Comparison of ENCODE assay signal across 10 cellular contexts in genomic region chr11:870127-870413, GRCh38. TPM values are rescaled to one million over a fixed set of nuclear protein-coding genes. Genes with fewer than 3 reads are reported as not detected.
A peak's percentile ranks its signal among the peaks of the same experiment; 100 is the strongest.
DNase-seq lines count a peak whose midpoint lies in the region; ATAC-seq and TF ChIP-seq lines count a peak whose summit lies in the region.
"Had no signal": no experiment of that assay in that cellular context is flagged by ENCODE, and none has a peak within 500 bp of the region (broad histone marks: within the 10 kb centered on the region; RNA-seq: fewer than 3 reads in every experiment).

No MANE protein-coding gene starts in this region.

- no peaks in the 10 kb centered on the region for H3K9me3 ChIP-seq in HUES64 (ENCODE audit: insufficient read depth, low read depth, low read length)
- H3K9me3 ChIP-seq in neural progenitor cell (ENCODE audit: low read depth): no peaks in the 10 kb centered on the region
- H3K9me3 ChIP-seq in naive thymus-derived CD4-positive, alpha-beta T cell (ENCODE audit: control insufficient read depth in 2 of 3, low read length in 3 of 3): no peaks in the 10 kb centered on the region

- peak overlapping the region; percentile 25 for H3K27ac Mint-ChIP-seq in neural progenitor cell
- no peak overlapping the region for H3K27ac Mint-ChIP-seq in naive thymus-derived CD4-positive, alpha-beta T cell
- H3K27ac Mint-ChIP-seq: activated T-cell treated with anti-CD3 and anti-CD28 coated beads, Interleukin-2, amount 50 U/mL, for 72 hours had no signal

- no peak overlapping the region for H3K4me2 ChIP-seq in neural progenitor cell

- H3K27ac ChIP-seq in HUES64 (ENCODE audit: low read depth, low read length) (0 out of 2 replicates have a peak overlapping the region, but pooled peaks have one; percentile 30), neural progenitor cell (no peak overlapping the region)
- no peak overlapping the region for H3K27ac ChIP-seq in naive thymus-derived CD4-positive, alpha-beta T cell (ENCODE audit: low read depth, low read length)

- CTCF ChIA-PET in naive thymus-derived CD4-positive, alpha-beta T cell (lab: Charles Lee): no interaction called here

- no peaks in the 10 kb centered on the region for H3K9me3 Mint-ChIP-seq in neural progenitor cell
- H3K9me3 Mint-ChIP-seq in naive thymus-derived CD4-positive, alpha-beta T cell: no peaks in the 10 kb centered on the region
- H3K9me3 Mint-ChIP-seq: activated T-cell treated with anti-CD3 and anti-CD28 coated beads, Interleukin-2, amount 50 U/mL, for 72 hours had no signal

- WGBS in HUES64: 33% methylated on average over 8 of the region's 8 CpGs

- no peak overlapping the region for H3K4me3 ChIP-seq in HUES64 (ENCODE audit: low read length)
- H3K4me3 ChIP-seq in cardiac fibroblast (replicated peaks in 1 of 2; ENCODE audit: low read depth in 2 of 2, low read length in 2 of 2): no peak overlapping the region
- no peak overlapping the region for H3K4me3 ChIP-seq in neural progenitor cell
- H3K4me3 ChIP-seq in naive thymus-derived CD4-positive, alpha-beta T cell (ENCODE audit: low read length): no peak overlapping the region

- no peaks in the 10 kb centered on the region for H3K79me2 ChIP-seq in neural progenitor cell (ENCODE audit: low read depth)

- peak; percentile 24 for TF ChIP-seq CTCF in cardiac fibroblast (IDR thresholded peaks at IDR 0.05; ENCODE audit: low read depth, low read length)
- TF ChIP-seq CTCF in neural progenitor cell (IDR thresholded peaks at IDR 0.05): no peak

- POLR2A ChIA-PET in naive thymus-derived CD4-positive, alpha-beta T cell (lab: Charles Lee): no interaction called here

- no peak overlapping the region for H3K4me3 Mint-ChIP-seq in neural progenitor cell
- H3K4me3 Mint-ChIP-seq in naive thymus-derived CD4-positive, alpha-beta T cell: no peak overlapping the region
- H3K4me3 Mint-ChIP-seq: activated T-cell treated with anti-CD3 and anti-CD28 coated beads, Interleukin-2, amount 50 U/mL, for 72 hours had no signal

- H3K4me1 ChIP-seq in HUES64 (ENCODE audit: insufficient read depth, low read length) (no peaks in the 10 kb centered on the region), neural progenitor cell (no peaks in the 10 kb centered on the region)
- no peaks in the 10 kb centered on the region for H3K4me1 ChIP-seq in naive thymus-derived CD4-positive, alpha-beta T cell (ENCODE audit: control insufficient read depth in 2 of 2, insufficient read depth in 2 of 2, low read length in 2 of 2)

- no peak overlapping the region for H2AFZ ChIP-seq in neural progenitor cell (replicated peaks)

- peaks cover 25% of the 10 kb centered on the region for H3K36me3 ChIP-seq in HUES64 (ENCODE audit: insufficient read depth, low read length)
- H3K36me3 ChIP-seq in neural progenitor cell: no peaks in the 10 kb centered on the region
- H3K36me3 ChIP-seq in naive thymus-derived CD4-positive, alpha-beta T cell (ENCODE audit: control insufficient read depth in 2 of 3, insufficient read depth in 3 of 3, low read length in 3 of 3): peaks cover 0 to 26% (median 0%) of the 10 kb centered on the region in 3 experiments

- H3F3A ChIP-seq in neural progenitor cell (ENCODE audit: low read depth): peaks cover 3% of the 10 kb centered on the region

- H3K4me1 Mint-ChIP-seq in neural progenitor cell: no peaks in the 10 kb centered on the region
- no peaks in the 10 kb centered on the region for H3K4me1 Mint-ChIP-seq in naive thymus-derived CD4-positive, alpha-beta T cell

- peaks cover 19% of the 10 kb centered on the region for H4K20me1 ChIP-seq in neural progenitor cell (ENCODE audit: low read depth)

- no peak for DNase-seq in cardiac fibroblast (ENCODE audit: low read depth in 2 of 2)
- DNase-seq in neural progenitor cell (ENCODE audit: low spot score): no peak
- DNase-seq in activated T-cell treated with anti-CD3 and anti-CD28 coated beads, Interleukin-2, amount 50 U/mL, for 1 hour: no peak
- no peak for DNase-seq in naive thymus-derived CD4-positive, alpha-beta T cell
- DNase-seq: activated T-cell treated with anti-CD3 and anti-CD28 coated beads, Interleukin-2, amount 50 U/mL, for 72 hours; caudate nucleus; MM.1S; NCI-H446 treated with DMSO at 0.1 percent for 48 hours had no signal

- peaks cover 3% of the 10 kb centered on the region for H3K36me3 Mint-ChIP-seq in neural progenitor cell
- H3K36me3 Mint-ChIP-seq in naive thymus-derived CD4-positive, alpha-beta T cell: peaks cover 0 to 7% (median 4%) of the 10 kb centered on the region in 5 donors

- H3K9ac ChIP-seq in HUES64 (ENCODE audit: low read depth, low read length) (no peak overlapping the region), neural progenitor cell (no peak overlapping the region)

- H3K27me3 ChIP-seq in HUES64 (ENCODE audit: insufficient read depth, low read length) (no peaks in the 10 kb centered on the region), neural progenitor cell (no peaks in the 10 kb centered on the region)
- H3K27me3 ChIP-seq in naive thymus-derived CD4-positive, alpha-beta T cell (ENCODE audit: control insufficient read depth in 2 of 2, insufficient read depth in 2 of 2, low read length in 2 of 2): no peaks in the 10 kb centered on the region

- ATAC-seq in GM18498 (IDR thresholded peaks at IDR 0.05; ENCODE audit: unreplicated experiment): no peak
- ATAC-seq in naive thymus-derived CD4-positive, alpha-beta T cell: no peak
- ATAC-seq: activated T-cell treated with anti-CD3 and anti-CD28 coated beads, Interleukin-2, amount 50 U/mL, for 72 hours had no signal

- H3K27me3 Mint-ChIP-seq in neural progenitor cell (ENCODE audit: insufficient read depth, low read depth): peaks cover 4% of the 10 kb centered on the region
- no peaks in the 10 kb centered on the region for H3K27me3 Mint-ChIP-seq in naive thymus-derived CD4-positive, alpha-beta T cell

- intact Hi-C loops in naive thymus-derived CD4-positive, alpha-beta T cell (cut with micrococcal nuclease): no loop called here

RNA-seq across cellular contexts. Expression of gene TSPAN4, which starts 27.4 kb away (rescaled TPM):
- polyA plus RNA-seq in HUES64 (2013, experiment 1 of 2): 46.6 TPM
- 46.0 TPM for polyA plus RNA-seq in HUES64 (2013, experiment 2 of 2)
- 19.6 and 58.2 TPM in 2 replicates for total RNA-seq in neural progenitor cell (ENCODE audit: low replicate concordance)
- 10 to 100 TPM in 1 of 5 experiments, 1 to 10 TPM in 4; 4.8 to 12.6 (median 6.6) TPM for total RNA-seq in naive thymus-derived CD4-positive, alpha-beta T cell
- 1 to 10 TPM; 4.1 to 4.7 TPM for polyA plus RNA-seq in naive thymus-derived CD4-positive, alpha-beta T cell

RNA-seq across cellular contexts. Expression of gene POLR2L, which starts 27.7 kb away (rescaled TPM):
- 137 TPM for polyA plus RNA-seq in HUES64 (2013, experiment 1 of 2)
- polyA plus RNA-seq in HUES64 (2013, experiment 2 of 2): 140 TPM
- 12.9 and 27.5 TPM in 2 replicates for total RNA-seq in neural progenitor cell (ENCODE audit: low replicate concordance)
- total RNA-seq in naive thymus-derived CD4-positive, alpha-beta T cell: 10 to 100 TPM; 31.2 to 93.3 (median 44.9) TPM
- 10 to 100 TPM; 55.9 to 83.1 TPM for polyA plus RNA-seq in naive thymus-derived CD4-positive, alpha-beta T cell

RNA-seq across cellular contexts. Expression of gene CD151, which starts 37.3 kb away (rescaled TPM):
- 65.1 TPM for polyA plus RNA-seq in HUES64 (2013, experiment 1 of 2)
- 87.2 TPM for polyA plus RNA-seq in HUES64 (2013, experiment 2 of 2)
- 37.4 and 82.2 TPM in 2 replicates for total RNA-seq in neural progenitor cell (ENCODE audit: low replicate concordance)
- total RNA-seq in naive thymus-derived CD4-positive, alpha-beta T cell: 10 to 100 TPM in 3 of 5 experiments, 1 to 10 TPM in 2; 6.6 to 62.9 (median 18.5) TPM
- 1 to 10 TPM; 4.0 to 7.2 TPM for polyA plus RNA-seq in naive thymus-derived CD4-positive, alpha-beta T cell

RNA-seq across cellular contexts. Expression of gene CHID1, which starts 40.5 kb away (rescaled TPM):
- 48.5 TPM for polyA plus RNA-seq in HUES64 (2013, experiment 1 of 2)
- 53.3 TPM for polyA plus RNA-seq in HUES64 (2013, experiment 2 of 2)
- total RNA-seq in neural progenitor cell (ENCODE audit: low replicate concordance): 56.6 and 62.9 TPM in 2 replicates
- 10 to 100 TPM; 30.8 to 56.3 (median 53.0) TPM for total RNA-seq in naive thymus-derived CD4-positive, alpha-beta T cell
- 10 to 100 TPM; 57.5 to 61.0 TPM for polyA plus RNA-seq in naive thymus-derived CD4-positive, alpha-beta T cell

RNA-seq across cellular contexts. Expression of gene CRACR2B, which starts 42.4 kb away (rescaled TPM):
- polyA plus RNA-seq in HUES64 (2013, experiment 1 of 2): 7.4 TPM
- polyA plus RNA-seq in HUES64 (2013, experiment 2 of 2): 10.2 TPM
- total RNA-seq in neural progenitor cell (ENCODE audit: low replicate concordance): 3.9 and 11.6 TPM in 2 replicates
- 1 to 10 TPM in 3 of 5 experiments, under 1 TPM in 1, not detected in 1; 0.62 to 3.9 (median 2.0) TPM for total RNA-seq in naive thymus-derived CD4-positive, alpha-beta T cell
- polyA plus RNA-seq in naive thymus-derived CD4-positive, alpha-beta T cell: not detected
